In genomic region chr1:179365342-179366092, GRCh38 we compare ENCODE assay signal across 8 cellular contexts. TPM values are rescaled to one million over a fixed set of nuclear protein-coding genes. Genes with fewer than 3 reads are reported as not detected.
DNase-seq lines count a peak whose midpoint lies in the region; ATAC-seq and TF ChIP-seq lines count a peak whose summit lies in the region.

AXDND1 (plus strand) TSS chr1:179365971; CDS start chr1:179366510, 539 bp downstream.

- H3K27me3 ChIP-seq in MM.1S (replicated peaks; ENCODE audit: insufficient read depth, low read length) (no peaks in the 10 kb centered on the region), gastroesophageal sphincter (no peaks in the 10 kb centered on the region), neutrophil (no peaks in the 10 kb centered on the region)

- no peaks in the 10 kb centered on the region for H3K9me2 ChIP-seq in MM.1S (replicated peaks; ENCODE audit: insufficient read depth, low read length)

- H3K79me2 ChIP-seq in MM.1S (ENCODE audit: low read length): no peaks in the 10 kb centered on the region

- TF ChIP-seq POLR2A in gastroesophageal sphincter (IDR thresholded peaks at IDR 0.05): peak; percentile 26 to 50

- H3K9ac ChIP-seq in MM.1S (ENCODE audit: low read length): peak within 1 kb of the TSS; percentile 85

- H3F3A ChIP-seq in MM.1S (ENCODE audit: insufficient read depth, low read length): peaks cover 18% of the 10 kb centered on the region

- TF ChIP-seq EP300 in gastroesophageal sphincter (IDR thresholded peaks at IDR 0.05): no peak

- 13 to 20% methylated on average over 14 to 22 of the region's 43 CpGs for WGBS in gastroesophageal sphincter (ENCODE audit: low coverage in 1 of 2), 2 donors

- TF ChIP-seq CTCF in MM.1S (IDR thresholded peaks at IDR 0.05; ENCODE audit: low read length) (no peak), gastroesophageal sphincter (IDR thresholded peaks at IDR 0.05) (no peak), neutrophil (IDR thresholded peaks at IDR 0.05) (peak; percentile 49)

- H3K9me3 ChIP-seq in MM.1S (replicated peaks; ENCODE audit: insufficient read depth, low read length) (no peaks in the 10 kb centered on the region), gastroesophageal sphincter (no peaks in the 10 kb centered on the region), neutrophil (no peaks in the 10 kb centered on the region)

- no peaks in the 10 kb centered on the region for H3K36me3 ChIP-seq in MM.1S (replicated peaks; ENCODE audit: insufficient read depth, low read length)
- H3K36me3 ChIP-seq in gastroesophageal sphincter: no peaks in the 10 kb centered on the region
- H3K36me3 ChIP-seq in neutrophil: no peaks in the 10 kb centered on the region

- peak within 1 kb of the TSS; percentile 93 for H3K4me2 ChIP-seq in MM.1S (ENCODE audit: low read depth, low read length)

- no peaks in the 10 kb centered on the region for H4K20me1 ChIP-seq in MM.1S (ENCODE audit: insufficient read depth, low read length)

- DNase-seq in GDM1 (lab: John Stamatoyannopoulos, UW): peak; percentile 86
- DNase-seq in HCEC 1CT: peak; percentile 86
- peak; percentile 93 for DNase-seq in MM.1S
- peak; percentile 98 for DNase-seq in SIG-M5 treated with dmso at 0.1 percent for 504 hours (lab: John Stamatoyannopoulos, UW; ENCODE audit: unreplicated experiment)
- peak; percentile 67 to 86 (median 76) for DNase-seq in activated naive CD4-positive, alpha-beta T cell (lab: John Stamatoyannopoulos, UW)
- peak; percentile 83 for DNase-seq in superior temporal gyrus (ENCODE audit: extremely low spot score)

- peak within 1 kb of the TSS; percentile 92 for H3K27ac ChIP-seq in MM.1S (ENCODE audit: low read length)
- H3K27ac ChIP-seq in gastroesophageal sphincter: peak within 1 kb of the TSS; percentile 79 to 89 (median 88)
- peak within 1 kb of the TSS; percentile 91 for H3K27ac ChIP-seq in neutrophil

- peaks cover 3% of the 10 kb centered on the region; the same call in 1 of the 2 replicates for H3K4me1 ChIP-seq in MM.1S (ENCODE audit: low read length)
- peaks cover 0 to 13% (median 0%) of the 10 kb centered on the region in 3 donors for H3K4me1 ChIP-seq in gastroesophageal sphincter
- peaks cover 9 to 14% of the 10 kb centered on the region in 2 experiments for H3K4me1 ChIP-seq in neutrophil (ENCODE audit: control insufficient read depth in 1 of 2, insufficient read depth in 1 of 2, low read depth in 1 of 2, low read length in 1 of 2)

- ATAC-seq in gastroesophageal sphincter: peak; percentile 96

- peak within 1 kb of the TSS; percentile 81 for H3K4me3 ChIP-seq in MM.1S (ENCODE audit: low read length)
- H3K4me3 ChIP-seq in gastroesophageal sphincter: peak within 1 kb of the TSS; percentile 66 to 74
- H3K4me3 ChIP-seq in neutrophil (ENCODE audit: low read depth in 1 of 2, low read length in 1 of 2): peak within 1 kb of the TSS; percentile 83 to 96

- peak within 1 kb of the TSS; percentile 88 for H2AFZ ChIP-seq in MM.1S (ENCODE audit: low read length)

RNA-seq across cellular contexts. Expression of gene AXDND1, which starts in this region (rescaled TPM):
- total RNA-seq in gastroesophageal sphincter: 1 to 10 TPM in 1 of 4 donors, under 1 TPM in 1, not detected in 2; 0.13 to 1.2 TPM

Comparison
In these comparisons a context has a peak if more than half of its experiments do, and no peak if none do; other contexts are left out.
1. Peak in every context shown above with its lines: DNase-seq, ATAC-seq, H3K4me3 ChIP-seq and H3K27ac ChIP-seq.